In genomic region chr2:237171396-237171795, GRCh38 we compare ENCODE assay signal across 10 cellular contexts.
DNase-seq lines count a peak whose midpoint lies in the region; ATAC-seq and TF ChIP-seq lines count a peak whose summit lies in the region.
"Had no signal": no experiment of that assay in that cellular context is flagged by ENCODE, and none has a peak within 500 bp of the region (broad histone marks: within the 10 kb centered on the region; RNA-seq: fewer than 3 reads in every experiment).

No MANE protein-coding gene starts in this region.

- DNase-seq in AG09309 (ENCODE audit: low read depth) (peak; percentile 94), NT2/D1 (ENCODE audit: low read depth, low spot score) (no peak), fibroblast of mammary gland (ENCODE audit: low read depth) (peak; percentile 97), osteoblast (ENCODE audit: insufficient read length, low spot score, missing footprints) (no peak), NCI-H1436 treated with DMSO at 0.1 percent for 48 hours (lab: John Stamatoyannopoulos, UW) (no peak)
- DNase-seq in activated effector memory CD4-positive, alpha-beta T cell treated with anti-CD3 and anti-CD28 coated beads, Interleukin-2, amount 50 U/mL, for 16 hours, result no peak
- DNase-seq: activated naive CD8-positive, alpha-beta T cell treated with anti-CD3 and anti-CD28 coated beads for 36 hours had no signal

- H3K27ac ChIP-seq in osteoblast (ENCODE audit: low read depth, low read length), result peak overlapping the region; percentile 76
- H3K27ac ChIP-seq: parathyroid adenoma had no signal

- H3K27me3 ChIP-seq in NT2/D1 (ENCODE audit: insufficient read depth, insufficient read length), result no peaks in the 10 kb centered on the region
- H3K27me3 ChIP-seq in osteoblast (ENCODE audit: insufficient read depth, low read length), result no peaks in the 10 kb centered on the region

- H3K36me3 ChIP-seq in NT2/D1 (ENCODE audit: insufficient read depth, insufficient read length, low read length), result no peaks in the 10 kb centered on the region
- H3K36me3 ChIP-seq in osteoblast (ENCODE audit: insufficient read depth, low read length), result no peaks in the 10 kb centered on the region

- H3K9me3 ChIP-seq in NT2/D1 (ENCODE audit: insufficient read depth, low read length), result peaks cover 18% of the 10 kb centered on the region; the same call in 1 of the 2 replicates
- no peaks in the 10 kb centered on the region for H3K9me3 ChIP-seq in osteoblast (ENCODE audit: low read depth, low read length)

- H4K20me1 ChIP-seq in osteoblast (ENCODE audit: insufficient read depth, low read length), result no peaks in the 10 kb centered on the region

- H3K4me2 ChIP-seq in osteoblast (ENCODE audit: insufficient read depth, low read length), result peak overlapping the region; percentile 45

- H3K9ac ChIP-seq in NT2/D1 (ENCODE audit: insufficient read length, low read depth), result peak overlapping the region; percentile 53
- H3K9ac ChIP-seq: parathyroid adenoma had no signal

- H3K79me2 ChIP-seq in osteoblast (ENCODE audit: insufficient read depth, low read length), result no peaks in the 10 kb centered on the region
- H3K79me2 ChIP-seq: parathyroid adenoma had no signal

- peak overlapping the region; percentile 50 for H2AFZ ChIP-seq in osteoblast (ENCODE audit: low read length)
- H2AFZ ChIP-seq: parathyroid adenoma had no signal

- peak; percentile 44 for TF ChIP-seq CTCF in AG09309 (IDR thresholded peaks at IDR 0.05; ENCODE audit: control insufficient read depth, insufficient read depth, low read depth, low read length, missing control alignments)
- peak; percentile 34 for TF ChIP-seq CTCF in fibroblast of mammary gland (conservative IDR thresholded peaks at IDR 0.05; ENCODE audit: control insufficient read depth, insufficient read depth, low read depth, low read length)
- TF ChIP-seq CTCF in osteoblast (IDR thresholded peaks at IDR 0.05; ENCODE audit: extremely low read depth, low read depth, low read length), result peak; percentile 67

- H3K4me3 ChIP-seq in AG09309 (ENCODE audit: control insufficient read depth, low read depth, low read length) (no peak overlapping the region), NT2/D1 (ENCODE audit: insufficient read length, low read depth) (no peak overlapping the region), fibroblast of mammary gland (ENCODE audit: control insufficient read depth, low read depth, low read length) (no peak overlapping the region), osteoblast (ENCODE audit: insufficient read depth, low read length) (peak overlapping the region; percentile 5)

- ATAC-seq in HG02798 (IDR thresholded peaks at IDR 0.05; ENCODE audit: poor library complexity, unreplicated experiment) (no peak), HG02970 (IDR thresholded peaks at IDR 0.05; ENCODE audit: low FRiP score, unreplicated experiment) (no peak)

- H3K4me1 ChIP-seq in NT2/D1 (ENCODE audit: insufficient read depth, insufficient read length) (no peaks in the 10 kb centered on the region), osteoblast (ENCODE audit: insufficient read depth, low read length) (peaks cover 16% of the 10 kb centered on the region)
- H3K4me1 ChIP-seq: parathyroid adenoma had no signal

Comparison
In these comparisons a context has a peak if more than half of its experiments do, and no peak if none do; other contexts are left out.
1. DNase-seq: peak in AG09309 (single experiment) and fibroblast of mammary gland (single experiment); none in NT2/D1 (single experiment), osteoblast (single experiment), activated effector memory CD4-positive, alpha-beta T cell treated with anti-CD3 and anti-CD28 coated beads, Interleukin-2, amount 50 U/mL, for 16 hours (single experiment) and NCI-H1436 treated with DMSO at 0.1 percent for 48 hours (single experiment).
2. Peak in every context shown above with its lines, with median percentiles within 50 percentile points of each other: CTCF ChIP-seq.